Comparison of ENCODE assay signal across 8 cellular contexts in genomic region chr16:21953541-21953902, GRCh38. TPM values are rescaled to one million over a fixed set of nuclear protein-coding genes. Genes with fewer than 3 reads are reported as not detected.
DNase-seq lines count a peak whose midpoint lies in the region; ATAC-seq lines count a peak whose summit lies in the region.

No MANE protein-coding gene starts in this region.

- peak overlapping the region; percentile 82 to 98 (median 96) for H3K4me2 ChIP-seq in BLaER1 treated with 17β-estradiol and CSF1 and Interleukin-3, amounts not matched to agents 10 nM and 100 nM
- H3K4me2 ChIP-seq in GM23248 (ENCODE audit: unreplicated experiment): peak overlapping the region; percentile 96

- peak overlapping the region; percentile 98 to 100 for H3K27ac Mint-ChIP-seq in T-cell

- no peaks in the 10 kb centered on the region for H3K27me3 ChIP-seq in BLaER1 treated with 17β-estradiol and CSF1 and Interleukin-3, amounts not matched to agents 10 nM and 100 nM
- H3K27me3 ChIP-seq in GM23248 (replicated peaks; ENCODE audit: insufficient read depth): no peaks in the 10 kb centered on the region

- no peaks in the 10 kb centered on the region for H3K9me3 Mint-ChIP-seq in T-cell

- H3K9ac ChIP-seq in BLaER1 treated with 17β-estradiol and CSF1 and Interleukin-3, amounts not matched to agents 10 nM and 100 nM: peak overlapping the region; percentile 88 to 98 (median 94)
- peak overlapping the region; percentile 95 for H3K9ac ChIP-seq in GM23248

- peak overlapping the region; percentile 97 to 99 (median 99) for H3K4me3 Mint-ChIP-seq in T-cell

- ATAC-seq in T-cell (replicated peaks in 1 of 4) (peak in 3 of 4 experiments; percentile 10 to 16 (median 13)), Right ventricle myocardium superior (ENCODE audit: poor library complexity) (peak; percentile 49), GM18858 (IDR thresholded peaks at IDR 0.05; ENCODE audit: unreplicated experiment) (no peak)

- WGBS in GM23248 (ENCODE audit: low coverage in 1 of 2, low lambda C conversion rate in 2 of 2, missing lambda C conversion rate in 2 of 2), 2 experiments: 1 to 2% methylated on average over 15 of the region's 15 CpGs

- no peaks in the 10 kb centered on the region for H3F3A ChIP-seq in GM23248 (ENCODE audit: insufficient read depth)

- peaks cover 17% of the 10 kb centered on the region for H3K36me3 Mint-ChIP-seq in T-cell

- H3K79me2 ChIP-seq in GM23248 (ENCODE audit: insufficient read depth): peaks cover 77% of the 10 kb centered on the region

- H3K27ac ChIP-seq in BLaER1 treated with 17β-estradiol and CSF1 and Interleukin-3, amounts not matched to agents 10 nM and 100 nM: peak overlapping the region; percentile 94 to 100 (median 97)
- peak overlapping the region; percentile 91 for H3K27ac ChIP-seq in GM23248

- intact Hi-C loops in Right ventricle myocardium superior (cut with DNase I): loop anchor here (10.0 kb wide), 1 partner anchor 231 kb away; no protein-coding TSS in a partner anchor

- POLR2A ChIA-PET in T-cell (lab: Charles Lee): interaction anchor here (0.6 to 1.0 kb wide), 5 partner anchors 54 to 238 kb away, joined by 3 to 5 read pairs (median 3); partner anchors contain the start of gene MOSMO (in 2 of the 2)

- DNase-seq in GM23248 (no peak), T-cell (no peak), Right ventricle myocardium superior (no peak), skeletal muscle cell (ENCODE audit: low read depth) (no peak), kidney glomerular epithelial cell (lab: John Stamatoyannopoulos, UW) (no peak)
- no peak for DNase-seq in activated CD4-positive, CD25-positive, alpha-beta regulatory T cell treated with anti-CD3 and anti-CD28 coated beads, Interleukin-2, amount 50 U/mL, for 72 hours

- peak overlapping the region; percentile 77 to 96 (median 86) for H3K4me3 ChIP-seq in BLaER1 treated with 17β-estradiol and CSF1 and Interleukin-3, amounts not matched to agents 10 nM and 100 nM
- H3K4me3 ChIP-seq in GM23248 (peak overlapping the region; percentile 99), skeletal muscle cell (ENCODE audit: low read depth, low read length) (peak overlapping the region; percentile 91)

- H2AFZ ChIP-seq in GM23248: peak overlapping the region; percentile 97

- H3K27me3 Mint-ChIP-seq in T-cell: no peaks in the 10 kb centered on the region

- no peaks in the 10 kb centered on the region for H3K9me2 ChIP-seq in GM23248 (ENCODE audit: insufficient read depth)

- H3K9me3 ChIP-seq in BLaER1 treated with 17β-estradiol and CSF1 and Interleukin-3, amounts not matched to agents 10 nM and 100 nM (replicated peaks in 1 of 11): no peaks in the 10 kb centered on the region
- H3K9me3 ChIP-seq in GM23248 (ENCODE audit: low read depth): no peaks in the 10 kb centered on the region

- peaks cover 27 to 36% (median 31%) of the 10 kb centered on the region in 11 experiments for H3K36me3 ChIP-seq in BLaER1 treated with 17β-estradiol and CSF1 and Interleukin-3, amounts not matched to agents 10 nM and 100 nM
- peaks cover 15% of the 10 kb centered on the region for H3K36me3 ChIP-seq in GM23248 (ENCODE audit: low read depth)

- in situ Hi-C loops in GM23248 (cut with MboI): no loop called here

- CTCF ChIA-PET in T-cell (lab: Charles Lee): interaction anchor here (0.5 to 2.5 kb wide), 9 partner anchors 19 to 347 kb away, joined by 3 to 14 read pairs (median 3); no protein-coding TSS in a partner anchor

- H4K20me1 ChIP-seq in BLaER1 treated with 17β-estradiol and CSF1 and Interleukin-3, amounts not matched to agents 10 nM and 100 nM: peaks cover 31 to 71% (median 55%) of the 10 kb centered on the region in 11 experiments; a peak in 20 of 22 replicates
- no peaks in the 10 kb centered on the region for H4K20me1 ChIP-seq in GM23248 (ENCODE audit: insufficient read depth)

- H3K4me1 ChIP-seq in BLaER1 treated with 17β-estradiol and CSF1 and Interleukin-3, amounts not matched to agents 10 nM and 100 nM: peaks cover 42 to 64% (median 49%) of the 10 kb centered on the region in 10 experiments
- peaks cover 11% of the 10 kb centered on the region for H3K4me1 ChIP-seq in GM23248 (ENCODE audit: insufficient read depth)

- peaks cover 54 to 72% (median 66%) of the 10 kb centered on the region in 3 donors for H3K4me1 Mint-ChIP-seq in T-cell

RNA-seq across cellular contexts. Expression of gene UQCRC2, which starts 0.4 kb away (rescaled TPM):
- total RNA-seq in GM23248 (2014; rRNA removed; shearing (Covaris generic)): 116 and 129 TPM in 2 replicates
- 107 and 116 TPM in 2 replicates for polyA plus RNA-seq in GM23248 (2016; fragmentation: Nextera tagmentation; extraction: Ambion mirVana)
- total RNA-seq in T-cell (100 to 1,000 TPM; 142 to 201 (median 165) TPM), Right ventricle myocardium superior (931 TPM)

RNA-seq across cellular contexts. Expression of gene PDZD9, which starts 47.4 kb away (rescaled TPM):
- not detected in 2 replicates for total RNA-seq in GM23248 (2014; rRNA removed; shearing (Covaris generic))
- not detected in 2 replicates for polyA plus RNA-seq in GM23248 (2016; fragmentation: Nextera tagmentation; extraction: Ambion mirVana)
- total RNA-seq in T-cell (not detected), Right ventricle myocardium superior (not detected)

RNA-seq across cellular contexts. Expression of gene MOSMO, which starts 54.4 kb away (rescaled TPM):
- total RNA-seq in GM23248 (2014; rRNA removed; shearing (Covaris generic)): 11.7 and 17.1 TPM in 2 replicates
- polyA plus RNA-seq in GM23248 (2016; fragmentation: Nextera tagmentation; extraction: Ambion mirVana): 2.3 and 2.7 TPM in 2 replicates
- total RNA-seq in T-cell (10 to 100 TPM in 4 of 5 donors, 1 to 10 TPM in 1; 9.8 to 18.6 (median 17.3) TPM), Right ventricle myocardium superior (12.0 TPM)
